Comparison of ENCODE assay signal across 10 cellular contexts in the genomic region with DNA sequence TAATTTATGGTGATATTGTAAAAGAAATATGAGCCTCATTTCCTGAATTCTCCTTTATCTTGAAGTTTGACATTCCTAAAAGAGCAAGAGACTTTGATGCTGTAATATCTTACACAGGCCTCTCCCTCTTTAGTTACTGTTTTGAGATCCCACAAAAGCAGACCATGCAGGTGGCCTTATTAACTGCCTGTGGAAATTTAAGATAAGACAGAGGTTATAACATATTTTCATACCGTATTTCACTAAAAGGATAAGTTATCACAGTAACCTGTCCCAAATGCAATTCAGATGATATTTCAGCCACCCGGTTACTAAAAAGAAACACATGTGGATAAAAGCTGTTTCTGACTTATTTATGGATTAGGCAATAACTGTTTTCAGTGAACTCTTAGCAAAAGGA.
"Had no signal": no experiment of that assay in that cellular context is flagged by ENCODE, and none has a peak within 500 bp of the region (broad histone marks: within the 10 kb centered on the region; RNA-seq: fewer than 3 reads in every experiment).

No MANE protein-coding gene starts in this region.

- H3K4me1 ChIP-seq: breast epithelium, sigmoid colon had no signal

- ATAC-seq: activated CD4-positive, CD25-positive, alpha-beta regulatory T cell treated with anti-CD3 and anti-CD28 coated beads, Interleukin-2, amount 50 U/mL, for 24 hours; left colon had no signal

- H3K36me3 ChIP-seq: breast epithelium, sigmoid colon had no signal

- H3K27ac ChIP-seq: breast epithelium, sigmoid colon had no signal

- H3K4me3 ChIP-seq: breast epithelium, sigmoid colon had no signal

- H3K9me3 ChIP-seq: breast epithelium, sigmoid colon had no signal

- H3K27me3 ChIP-seq: breast epithelium, sigmoid colon had no signal

- DNase-seq: immature natural killer cell; left colon; mammary epithelial cell; nephron progenitor cell; sigmoid colon; stimulated activated CD4-positive, alpha-beta T cell treated with anti-CD3 and anti-CD28 coated beads, Interleukin-2, amount 100 ng/mL, for 24 hours; stimulated activated naive CD4-positive, alpha-beta T cell treated with Interleukin-2 at 50 U/mL for 16 hours; trophoblast cell had no signal
